ENCODE assay signal across 8 cellular contexts in the genomic region with DNA sequence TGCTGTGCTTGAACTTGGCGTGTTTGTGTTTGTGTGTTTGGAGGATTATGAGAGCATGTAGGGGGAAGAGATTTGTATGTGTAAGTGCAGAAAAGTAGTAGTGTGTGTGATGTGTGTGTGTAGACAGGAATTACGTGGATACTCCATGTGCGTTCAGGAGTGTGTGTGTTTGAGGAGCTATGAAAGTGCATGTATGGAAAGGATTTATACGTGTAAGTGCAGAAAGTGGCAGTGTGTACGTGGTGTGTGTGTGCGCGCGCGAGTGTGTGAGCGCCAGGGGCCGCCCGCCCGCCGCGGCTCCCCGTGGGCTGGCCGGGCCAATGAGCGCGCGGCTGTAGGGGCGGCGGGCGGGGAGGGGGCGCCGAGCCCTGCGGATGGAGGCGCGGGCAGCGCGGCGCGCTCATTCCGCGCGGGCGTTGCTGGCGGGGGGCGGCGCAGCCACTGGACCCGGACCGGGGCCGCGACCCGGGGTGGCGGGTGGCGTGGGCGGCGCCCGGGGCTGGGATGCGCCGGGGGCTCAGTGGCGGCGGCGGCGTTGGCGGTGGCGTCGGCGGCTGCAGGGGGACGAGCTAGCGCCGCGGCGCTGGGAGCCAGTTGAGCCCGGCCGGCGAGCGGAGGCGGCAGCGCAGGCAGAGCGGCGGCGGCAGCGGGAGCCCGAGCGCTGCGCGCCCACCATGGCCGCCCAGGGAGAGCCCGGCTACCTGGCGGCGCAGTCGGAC. TPM values are rescaled to one million over a fixed set of nuclear protein-coding genes. Genes with fewer than 3 reads are reported as not detected.
DNase-seq lines count a peak whose midpoint lies in the region; ATAC-seq, FAIRE-seq and TF ChIP-seq lines count a peak whose summit lies in the region.

A gene with protein sequence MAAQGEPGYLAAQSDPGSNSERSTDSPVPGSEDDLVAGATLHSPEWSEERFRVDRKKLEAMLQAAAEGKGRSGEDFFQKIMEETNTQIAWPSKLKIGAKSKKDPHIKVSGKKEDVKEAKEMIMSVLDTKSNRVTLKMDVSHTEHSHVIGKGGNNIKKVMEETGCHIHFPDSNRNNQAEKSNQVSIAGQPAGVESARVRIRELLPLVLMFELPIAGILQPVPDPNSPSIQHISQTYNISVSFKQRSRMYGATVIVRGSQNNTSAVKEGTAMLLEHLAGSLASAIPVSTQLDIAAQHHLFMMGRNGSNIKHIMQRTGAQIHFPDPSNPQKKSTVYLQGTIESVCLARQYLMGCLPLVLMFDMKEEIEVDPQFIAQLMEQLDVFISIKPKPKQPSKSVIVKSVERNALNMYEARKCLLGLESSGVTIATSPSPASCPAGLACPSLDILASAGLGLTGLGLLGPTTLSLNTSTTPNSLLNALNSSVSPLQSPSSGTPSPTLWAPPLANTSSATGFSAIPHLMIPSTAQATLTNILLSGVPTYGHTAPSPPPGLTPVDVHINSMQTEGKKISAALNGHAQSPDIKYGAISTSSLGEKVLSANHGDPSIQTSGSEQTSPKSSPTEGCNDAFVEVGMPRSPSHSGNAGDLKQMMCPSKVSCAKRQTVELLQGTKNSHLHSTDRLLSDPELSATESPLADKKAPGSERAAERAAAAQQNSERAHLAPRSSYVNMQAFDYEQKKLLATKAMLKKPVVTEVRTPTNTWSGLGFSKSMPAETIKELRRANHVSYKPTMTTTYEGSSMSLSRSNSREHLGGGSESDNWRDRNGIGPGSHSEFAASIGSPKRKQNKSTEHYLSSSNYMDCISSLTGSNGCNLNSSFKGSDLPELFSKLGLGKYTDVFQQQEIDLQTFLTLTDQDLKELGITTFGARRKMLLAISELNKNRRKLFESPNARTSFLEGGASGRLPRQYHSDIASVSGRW (plus strand): TSS at position 403 of the 719 bp plus-strand sequence. CDS start 272 bp downstream, at position 675.

- WGBS in H1 (ENCODE audit: extremely low coverage in 1 of 2, insufficient coverage in 1 of 2, insufficient read length in 1 of 2, insufficient replicate concordance in 2 of 2, low coverage in 1 of 2, low lambda C conversion rate in 2 of 2, missing lambda C conversion rate in 1 of 2), 2 experiments = 5% methylated on average over 24 of the region's 83 CpGs; no CpG with 5 or more reads in 1 of the 2 experiments
- 0% methylated on average over 6 of the region's 83 CpGs for WGBS in right lobe of liver (ENCODE audit: insufficient coverage, low coverage, low lambda C conversion rate, missing lambda C conversion rate)

- H4K8ac ChIP-seq in H1 (ENCODE audit: extremely low read depth, insufficient read depth, low read length) = peak within 1 kb of the TSS; percentile 51; the same call in 1 of the 2 replicates

- peak; percentile 56 to 69 (median 62) for ATAC-seq in right lobe of liver
- ATAC-seq in stimulated activated naive CD8-positive, alpha-beta T cell treated with anti-CD3 and anti-CD28 coated beads, Interleukin-15, amount 100 ng/mL, for 72 hours = peak; percentile 73

- no peak for TF ChIP-seq EP300 in H1 (IDR thresholded peaks at IDR 0.05; ENCODE audit: borderline replicate concordance in 1 of 2, low read depth in 2 of 2, low read length in 2 of 2)

- peaks cover 12% of the 10 kb centered on the region for H3K23me2 ChIP-seq in H1 (ENCODE audit: low read depth, low read length)

- no peak for TF ChIP-seq RAD21 in H1 (IDR thresholded peaks at IDR 0.05 in 1 of 2, conservative IDR thresholded peaks at IDR 0.05 in 1 of 2; ENCODE audit: low read depth in 2 of 2, low read length in 2 of 2)

- POLR2A ChIA-PET in H1 (lab: Charles Lee; ENCODE audit: partially characterized antibody) = interaction anchor here (0.9 to 1.5 kb wide), 2 partner anchors 14 to 244 kb away, joined by 3 to 4 read pairs; a partner anchor contains a TSS

- H2BK12ac ChIP-seq in H1 (ENCODE audit: low read depth, low read length) = peak within 1 kb of the TSS; percentile 29; the same call in 1 of the 2 replicates

- H3K4me3 ChIP-seq in SJSA1 (peak within 1 kb of the TSS; percentile 94), H1 (ENCODE audit: extremely low read depth in 1 of 4, insufficient read depth in 2 of 4, low read depth in 3 of 4, low read length in 4 of 4) (peak within 1 kb of the TSS; percentile 55 to 87 (median 70)), right lobe of liver (peak within 1 kb of the TSS; percentile 43 to 55 (median 44))

- no peak within 1 kb of the TSS for H3K27ac Mint-ChIP-seq in stimulated activated naive CD8-positive, alpha-beta T cell treated with anti-CD3 and anti-CD28 coated beads, Interleukin-15, amount 100 ng/mL, for 72 hours

- DNase-seq in C1 segment of cervical spinal cord (lab: John Stamatoyannopoulos, UW) (peak in 9 of 14 donors; percentile 8 to 55 (median 22)), H54 (ENCODE audit: insufficient read length, low spot score) (peak; percentile 40), SJSA1 (ENCODE audit: low read depth in 1 of 2, low spot score in 2 of 2) (peak in 1 of 2 experiments; percentile 64), H1 (ENCODE audit: low read depth in 1 of 2, low spot score in 2 of 2) (no peak), right lobe of liver (peak; percentile 30 to 57 (median 45)), OCI-M2 (lab: John Stamatoyannopoulos, UW; ENCODE audit: unreplicated experiment) (no peak), G401 (ENCODE audit: low spot score) (no peak)
- peak in 1 of 2 donors; percentile 20 for DNase-seq in stimulated activated naive CD8-positive, alpha-beta T cell treated with anti-CD3 and anti-CD28 coated beads, Interleukin-15, amount 100 ng/mL, for 72 hours

- peak within 1 kb of the TSS; percentile 93 for H3K4ac ChIP-seq in H1 (replicated peaks; ENCODE audit: insufficient read length, low read depth, low read length)

- TF ChIP-seq POLR2A in H54 (IDR thresholded peaks at IDR 0.05; ENCODE audit: low read depth, low read length) = no peak
- no peak for TF ChIP-seq POLR2A in H1 (IDR thresholded peaks at IDR 0.05; ENCODE audit: control extremely low read depth in 1 of 2, low read depth in 2 of 2, low read length in 2 of 2)
- no peak for TF ChIP-seq POLR2A in right lobe of liver (IDR thresholded peaks at IDR 0.05)

- H2BK15ac ChIP-seq in H1 (ENCODE audit: low read length) = peak within 1 kb of the TSS; percentile 94; the same call in 1 of the 2 replicates

- no peaks in the 10 kb centered on the region for H4K20me1 ChIP-seq in H1 (replicated peaks in 1 of 2; ENCODE audit: control insufficient read depth in 1 of 2, insufficient read depth in 2 of 2, low read length in 2 of 2)

- H3K4me3 Mint-ChIP-seq in stimulated activated naive CD8-positive, alpha-beta T cell treated with anti-CD3 and anti-CD28 coated beads, Interleukin-15, amount 100 ng/mL, for 72 hours = peak within 1 kb of the TSS; percentile 74 to 79

- H3K56ac ChIP-seq in H1 (replicated peaks; ENCODE audit: insufficient read length, low read depth, low read length) = no peak within 1 kb of the TSS

- in situ Hi-C loops in G401 (cut with HindIII; ENCODE audit: low sequenced_read_pairs) = no loop called here

- H3K27me3 ChIP-seq in SJSA1 (replicated peaks) (no peaks in the 10 kb centered on the region), H1 (replicated peaks in 1 of 4; ENCODE audit: control insufficient read depth in 3 of 4, extremely low read depth in 1 of 4, insufficient read depth in 3 of 4, low read length in 3 of 4) (peaks cover 7 to 35% (median 27%) of the 10 kb centered on the region in 4 experiments), right lobe of liver (no peaks in the 10 kb centered on the region)

- peak within 1 kb of the TSS; percentile 93 for H3K14ac ChIP-seq in H1 (ENCODE audit: insufficient read length)

- intact Hi-C loops in right lobe of liver (cut with DNase I) = no loop called here

- CTCF ChIA-PET in H1 (lab: Charles Lee; ENCODE audit: partially characterized antibody) = interaction anchor here (0.5 to 1.3 kb wide), 6 partner anchors 12 to 213 kb away, joined by 3 read pairs; no protein-coding TSS in a partner anchor

- peak within 1 kb of the TSS; percentile 99 for H3K23ac ChIP-seq in H1 (ENCODE audit: insufficient read length)

- H2AFZ ChIP-seq in H1 (ENCODE audit: low read length) = peak within 1 kb of the TSS; percentile 95

- H4K5ac ChIP-seq in H1 (ENCODE audit: insufficient read length, low read depth, low read length) = peak within 1 kb of the TSS; percentile 33

- no peaks in the 10 kb centered on the region; the same call in 1 of the 2 replicates for H3K79me1 ChIP-seq in H1 (ENCODE audit: low read depth, low read length)

- H3K36me3 ChIP-seq in SJSA1 (peaks cover 9% of the 10 kb centered on the region), H1 (ENCODE audit: control insufficient read depth in 2 of 4, insufficient read depth in 4 of 4, low read length in 3 of 4) (no peaks in the 10 kb centered on the region), right lobe of liver (no peaks in the 10 kb centered on the region)

- H3K4me1 ChIP-seq in SJSA1 (replicated peaks) = peaks cover 27% of the 10 kb centered on the region
- peaks cover 0 to 8% (median 4%) of the 10 kb centered on the region in 4 experiments; a peak in 4 of 7 replicates for H3K4me1 ChIP-seq in H1 (replicated peaks in 1 of 4; ENCODE audit: control insufficient read depth in 3 of 4, insufficient read depth in 4 of 4, low read length in 3 of 4)
- H3K4me1 ChIP-seq in right lobe of liver = peaks cover 0 to 9% (median 0%) of the 10 kb centered on the region in 4 donors

- H3K9me3 ChIP-seq in SJSA1 (replicated peaks) (no peaks in the 10 kb centered on the region), H1 (ENCODE audit: insufficient read depth in 2 of 2, low read depth in 1 of 2, low read length in 1 of 2) (no peaks in the 10 kb centered on the region), right lobe of liver (no peaks in the 10 kb centered on the region)

- peaks cover 12% of the 10 kb centered on the region for H3K4me1 Mint-ChIP-seq in stimulated activated naive CD8-positive, alpha-beta T cell treated with anti-CD3 and anti-CD28 coated beads, Interleukin-15, amount 100 ng/mL, for 72 hours

- H3K79me2 ChIP-seq in H1 (ENCODE audit: control insufficient read depth in 1 of 2, insufficient read depth in 2 of 2, low read length in 2 of 2) = no peaks in the 10 kb centered on the region

- no peak within 1 kb of the TSS; the same call in 1 of the 2 replicates for H3K18ac ChIP-seq in H1 (ENCODE audit: extremely low read depth, low read length)

- peak within 1 kb of the TSS; percentile 99 to 100 for H3K4me2 ChIP-seq in H1 (ENCODE audit: insufficient read depth in 1 of 2, low read depth in 2 of 2, low read length in 2 of 2)

- H4K91ac ChIP-seq in H1 (replicated peaks; ENCODE audit: insufficient read length, low read length) = no peak within 1 kb of the TSS

- peak within 1 kb of the TSS; percentile 39; the same call in 1 of the 2 replicates for H2AK5ac ChIP-seq in H1 (ENCODE audit: low read depth, low read length)

- H2BK120ac ChIP-seq in H1 (replicated peaks; ENCODE audit: low read depth, low read length) = peak within 1 kb of the TSS; percentile 41

- H3K27me3 Mint-ChIP-seq in stimulated activated naive CD8-positive, alpha-beta T cell treated with anti-CD3 and anti-CD28 coated beads, Interleukin-15, amount 100 ng/mL, for 72 hours = peaks cover 33% of the 10 kb centered on the region

- H2BK5ac ChIP-seq in H1 (ENCODE audit: low read depth, low read length) = no peak within 1 kb of the TSS

- peak within 1 kb of the TSS in 3 of 4 experiments; percentile 20 to 66 (median 44); a peak in 4 of 7 replicates for H3K9ac ChIP-seq in H1 (replicated peaks in 1 of 4; ENCODE audit: extremely low read depth in 1 of 4, low read depth in 3 of 4, low read length in 3 of 4)

- FAIRE-seq in H54 (lab: Jason Lieb, UNC) (peak; percentile 94), H1 (lab: Jason Lieb, UNC) (no peak)

- TF ChIP-seq CTCF in H1 (IDR thresholded peaks at IDR 0.05; ENCODE audit: control extremely low read depth in 1 of 3, insufficient read depth in 1 of 3, low read depth in 1 of 3, low read length in 3 of 3) (no peak), right lobe of liver (IDR thresholded peaks at IDR 0.05) (no peak)

- H3K9me3 Mint-ChIP-seq in stimulated activated naive CD8-positive, alpha-beta T cell treated with anti-CD3 and anti-CD28 coated beads, Interleukin-15, amount 100 ng/mL, for 72 hours = no peaks in the 10 kb centered on the region

- peak within 1 kb of the TSS; percentile 13; the same call in 1 of the 2 replicates for H2BK20ac ChIP-seq in H1 (ENCODE audit: low read length)

- H3K27ac ChIP-seq in SJSA1 (peak within 1 kb of the TSS; percentile 53), H1 (ENCODE audit: low read depth, low read length) (no peak within 1 kb of the TSS), right lobe of liver (peak within 1 kb of the TSS in 2 of 3 donors; percentile 20 to 36)

RNA-seq across cellular contexts. Expression of the gene that starts here (rescaled TPM):
- total RNA-seq in SJSA1 (2014; rRNA removed; shearing (Covaris generic)) = 27.8 and 46.9 TPM in 2 replicates
- total RNA-seq in H1 (2021; fragmentation: NEBNext Ultra II Directional; extraction: Animal tissue kit (Norgen Biotek cat#: 25700)) = 0.73 and 1.0 TPM in 2 replicates
- 0.20 and 0.31 TPM in 2 replicates for polyA plus RNA-seq in H1 (2011; rRNA removed)
- 0.22 TPM for polyA plus RNA-seq in H1 (2011; cell fraction: cytosol; rRNA removed)
- polyA plus RNA-seq in H1 (2011; cell fraction: nucleus; rRNA removed) = 0.60 TPM
- 0.23 to 0.60 TPM (median 0.49 TPM) in 4 replicates for polyA plus RNA-seq in H1 (2012, experiment 1 of 2)
- polyA plus RNA-seq in H1 (2012, experiment 2 of 2) = 0.07 TPM
- 0.73 TPM for polyA plus RNA-seq in H1 (2013, experiment 1 of 2)
- 0.66 TPM for polyA plus RNA-seq in H1 (2013, experiment 2 of 2)
- 1.9 and 2.7 TPM in 2 replicates for polyA minus RNA-seq in H1 (2011; rRNA and poly(A)+ RNA removed)
- 0.66 TPM for polyA minus RNA-seq in H1 (2011; cell fraction: cytosol; rRNA and poly(A)+ RNA removed)
- 2.1 TPM for polyA minus RNA-seq in H1 (2011; cell fraction: nucleus; rRNA and poly(A)+ RNA removed)
- 1 to 10 TPM; 1.2 to 9.0 (median 2.3) TPM for total RNA-seq in right lobe of liver
- total RNA-seq in G401 (2014; rRNA removed; shearing (Covaris generic)) = 0.25 TPM in 1 of 2 replicates, not detected in the other

Comparison
In these comparisons a context has a peak if more than half of its experiments do, and no peak if none do; other contexts are left out.
1. DNase-seq: peak in C1 segment of cervical spinal cord (9 of 14), H54 (single experiment) and right lobe of liver (3 of 3); none in H1 (0 of 2), OCI-M2 (single experiment) and G401 (single experiment).
2. H3K4me3 ChIP-seq: peak in every context shown above with its lines; median percentile 94 in SJSA1; 70 in H1; 44 in right lobe of liver.